1 cellular context compared by ENCODE assay signal in the genomic region with DNA sequence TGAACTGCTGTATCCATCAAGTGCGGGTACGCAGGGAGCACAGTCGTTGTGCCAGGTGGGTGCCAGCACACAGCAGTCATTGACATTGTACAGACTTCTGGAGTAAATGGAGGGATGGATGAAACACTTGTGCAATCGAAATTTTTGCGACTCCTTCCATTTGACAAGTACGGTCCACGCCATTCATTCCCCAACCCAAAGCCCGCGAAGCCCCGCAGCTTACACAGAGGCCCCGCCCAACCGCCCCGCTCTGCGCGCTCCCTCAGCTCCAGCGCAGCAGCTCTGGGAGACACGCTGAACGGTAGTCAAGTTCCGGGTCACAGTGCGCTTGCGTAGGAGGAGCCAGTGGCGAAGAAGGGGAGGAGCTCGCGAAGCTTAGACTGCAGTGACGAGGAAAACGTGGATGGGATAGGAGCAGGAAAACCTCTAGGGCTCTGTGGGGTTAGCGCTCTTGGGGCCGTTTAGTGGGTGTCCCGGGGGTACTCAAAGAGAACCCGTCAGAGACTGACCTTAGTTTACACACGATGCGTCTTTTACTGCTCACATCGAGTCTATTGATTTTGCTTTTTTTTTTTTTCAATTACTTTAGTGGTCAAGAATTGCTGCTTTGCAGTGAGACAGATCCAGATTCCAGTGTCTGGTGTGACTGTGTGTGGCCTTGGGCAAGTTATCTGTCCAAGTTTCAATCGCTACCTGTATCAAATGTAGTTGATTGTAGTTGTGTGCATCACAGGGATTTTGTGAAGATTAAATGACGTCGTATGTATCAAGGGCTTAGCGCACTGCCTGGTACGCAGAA.
TF ChIP-seq lines count a peak whose summit lies in the region.

No MANE protein-coding gene starts in this region.

TF ChIP-seq in HepG2, 621 proteins besides CTCF, POLR2A, EP300 and RAD21 (continued from another document and continues in another):
- TF ChIP-seq ZNF251 (CRISPR knock-in tag; IDR thresholded peaks at IDR 0.05) (no peak), NR2F6 (IDR thresholded peaks at IDR 0.05) (no peak), NR2F6 (CRISPR knock-in tag; IDR thresholded peaks at IDR 0.05) (no peak; the same call in 1 of the 2 replicates), ZNF83 (CRISPR knock-in tag; IDR thresholded peaks at IDR 0.05; ENCODE audit: borderline replicate concordance) (no peak), GTF3A (CRISPR knock-in tag; conservative IDR thresholded peaks at IDR 0.05) (no peak), SRSF4 (IDR thresholded peaks at IDR 0.05; ENCODE audit: low read depth, low read length, poor library complexity, severe bottlenecking) (no peak), HNF4G (IDR thresholded peaks at IDR 0.05; ENCODE audit: borderline replicate concordance, low read depth, low read length) (no peak), HNF4G (CRISPR knock-in tag; IDR thresholded peaks at IDR 0.05; ENCODE audit: borderline replicate concordance, low read depth) (no peak), SPEN (CRISPR knock-in tag; IDR thresholded peaks at IDR 0.05; ENCODE audit: low read depth) (no peak), GLI4 (CRISPR knock-in tag; IDR thresholded peaks at IDR 0.05; ENCODE audit: borderline replicate concordance) (no peak), U2AF2 (IDR thresholded peaks at IDR 0.05; ENCODE audit: low read depth, low read length) (no peak), CBX5 (CRISPR knock-in tag; IDR thresholded peaks at IDR 0.05; ENCODE audit: borderline replicate concordance) (peak; percentile 41; the same call in 1 of the 2 replicates), ZNF570 (CRISPR knock-in tag; IDR thresholded peaks at IDR 0.05; ENCODE audit: borderline replicate concordance) (no peak), MTF1 (CRISPR knock-in tag; IDR thresholded peaks at IDR 0.05) (no peak), GTF2F1 (IDR thresholded peaks at IDR 0.05; ENCODE audit: low read length) (no peak), ZFP1 (CRISPR knock-in tag; IDR thresholded peaks at IDR 0.05) (no peak), ZNF552 (CRISPR knock-in tag; IDR thresholded peaks at IDR 0.05; ENCODE audit: borderline replicate concordance) (no peak), RXRB (CRISPR knock-in tag; IDR thresholded peaks at IDR 0.05; ENCODE audit: borderline replicate concordance) (no peak; the same call in 1 of the 2 replicates), TAF15 (IDR thresholded peaks at IDR 0.05; ENCODE audit: low read depth, low read length, poor library complexity, severe bottlenecking) (no peak), JDP2 (CRISPR knock-in tag; IDR thresholded peaks at IDR 0.05; ENCODE audit: borderline replicate concordance) (no peak)
- TF ChIP-seq, protein P1, sequence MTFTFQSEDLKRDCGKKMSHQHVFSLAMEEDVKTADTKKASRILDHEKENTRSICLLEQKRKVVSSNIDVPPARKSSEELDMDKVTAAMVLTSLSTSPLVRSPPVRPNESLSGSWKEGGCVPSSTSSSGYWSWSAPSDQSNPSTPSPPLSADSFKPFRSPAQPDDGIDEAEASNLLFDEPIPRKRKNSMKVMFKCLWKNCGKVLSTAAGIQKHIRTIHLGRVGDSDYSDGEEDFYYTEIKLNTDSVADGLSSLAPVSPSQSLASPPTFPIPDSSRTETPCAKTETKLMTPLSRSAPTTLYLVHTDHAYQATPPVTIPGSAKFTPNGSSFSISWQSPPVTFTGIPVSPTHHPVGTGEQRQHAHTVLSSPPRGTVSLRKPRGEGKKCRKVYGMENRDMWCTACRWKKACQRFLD (CRISPR knock-in tag; IDR thresholded peaks at IDR 0.05; ENCODE audit: borderline replicate concordance), result no peak
- TF ChIP-seq, protein P2, sequence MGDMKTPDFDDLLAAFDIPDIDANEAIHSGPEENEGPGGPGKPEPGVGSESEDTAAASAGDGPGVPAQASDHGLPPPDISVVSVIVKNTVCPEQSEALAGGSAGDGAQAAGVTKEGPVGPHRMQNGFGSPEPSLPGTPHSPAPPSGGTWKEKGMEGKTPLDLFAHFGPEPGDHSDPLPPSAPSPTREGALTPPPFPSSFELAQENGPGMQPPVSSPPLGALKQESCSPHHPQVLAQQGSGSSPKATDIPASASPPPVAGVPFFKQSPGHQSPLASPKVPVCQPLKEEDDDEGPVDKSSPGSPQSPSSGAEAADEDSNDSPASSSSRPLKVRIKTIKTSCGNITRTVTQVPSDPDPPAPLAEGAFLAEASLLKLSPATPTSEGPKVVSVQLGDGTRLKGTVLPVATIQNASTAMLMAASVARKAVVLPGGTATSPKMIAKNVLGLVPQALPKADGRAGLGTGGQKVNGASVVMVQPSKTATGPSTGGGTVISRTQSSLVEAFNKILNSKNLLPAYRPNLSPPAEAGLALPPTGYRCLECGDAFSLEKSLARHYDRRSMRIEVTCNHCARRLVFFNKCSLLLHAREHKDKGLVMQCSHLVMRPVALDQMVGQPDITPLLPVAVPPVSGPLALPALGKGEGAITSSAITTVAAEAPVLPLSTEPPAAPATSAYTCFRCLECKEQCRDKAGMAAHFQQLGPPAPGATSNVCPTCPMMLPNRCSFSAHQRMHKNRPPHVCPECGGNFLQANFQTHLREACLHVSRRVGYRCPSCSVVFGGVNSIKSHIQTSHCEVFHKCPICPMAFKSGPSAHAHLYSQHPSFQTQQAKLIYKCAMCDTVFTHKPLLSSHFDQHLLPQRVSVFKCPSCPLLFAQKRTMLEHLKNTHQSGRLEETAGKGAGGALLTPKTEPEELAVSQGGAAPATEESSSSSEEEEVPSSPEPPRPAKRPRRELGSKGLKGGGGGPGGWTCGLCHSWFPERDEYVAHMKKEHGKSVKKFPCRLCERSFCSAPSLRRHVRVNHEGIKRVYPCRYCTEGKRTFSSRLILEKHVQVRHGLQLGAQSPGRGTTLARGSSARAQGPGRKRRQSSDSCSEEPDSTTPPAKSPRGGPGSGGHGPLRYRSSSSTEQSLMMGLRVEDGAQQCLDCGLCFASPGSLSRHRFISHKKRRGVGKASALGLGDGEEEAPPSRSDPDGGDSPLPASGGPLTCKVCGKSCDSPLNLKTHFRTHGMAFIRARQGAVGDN (CRISPR knock-in tag; IDR thresholded peaks at IDR 0.05), result peak; percentile 93
- TF ChIP-seq, protein P3, sequence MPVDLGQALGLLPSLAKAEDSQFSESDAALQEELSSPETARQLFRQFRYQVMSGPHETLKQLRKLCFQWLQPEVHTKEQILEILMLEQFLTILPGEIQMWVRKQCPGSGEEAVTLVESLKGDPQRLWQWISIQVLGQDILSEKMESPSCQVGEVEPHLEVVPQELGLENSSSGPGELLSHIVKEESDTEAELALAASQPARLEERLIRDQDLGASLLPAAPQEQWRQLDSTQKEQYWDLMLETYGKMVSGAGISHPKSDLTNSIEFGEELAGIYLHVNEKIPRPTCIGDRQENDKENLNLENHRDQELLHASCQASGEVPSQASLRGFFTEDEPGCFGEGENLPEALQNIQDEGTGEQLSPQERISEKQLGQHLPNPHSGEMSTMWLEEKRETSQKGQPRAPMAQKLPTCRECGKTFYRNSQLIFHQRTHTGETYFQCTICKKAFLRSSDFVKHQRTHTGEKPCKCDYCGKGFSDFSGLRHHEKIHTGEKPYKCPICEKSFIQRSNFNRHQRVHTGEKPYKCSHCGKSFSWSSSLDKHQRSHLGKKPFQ (CRISPR knock-in tag; IDR thresholded peaks at IDR 0.05; ENCODE audit: insufficient replicate concordance), result no peak
- TF ChIP-seq, protein P4, sequence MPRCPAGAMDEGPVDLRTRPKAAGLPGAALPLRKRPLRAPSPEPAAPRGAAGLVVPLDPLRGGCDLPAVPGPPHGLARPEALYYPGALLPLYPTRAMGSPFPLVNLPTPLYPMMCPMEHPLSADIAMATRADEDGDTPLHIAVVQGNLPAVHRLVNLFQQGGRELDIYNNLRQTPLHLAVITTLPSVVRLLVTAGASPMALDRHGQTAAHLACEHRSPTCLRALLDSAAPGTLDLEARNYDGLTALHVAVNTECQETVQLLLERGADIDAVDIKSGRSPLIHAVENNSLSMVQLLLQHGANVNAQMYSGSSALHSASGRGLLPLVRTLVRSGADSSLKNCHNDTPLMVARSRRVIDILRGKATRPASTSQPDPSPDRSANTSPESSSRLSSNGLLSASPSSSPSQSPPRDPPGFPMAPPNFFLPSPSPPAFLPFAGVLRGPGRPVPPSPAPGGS (CRISPR knock-in tag; IDR thresholded peaks at IDR 0.05), result no peak
- TF ChIP-seq, protein P5, sequence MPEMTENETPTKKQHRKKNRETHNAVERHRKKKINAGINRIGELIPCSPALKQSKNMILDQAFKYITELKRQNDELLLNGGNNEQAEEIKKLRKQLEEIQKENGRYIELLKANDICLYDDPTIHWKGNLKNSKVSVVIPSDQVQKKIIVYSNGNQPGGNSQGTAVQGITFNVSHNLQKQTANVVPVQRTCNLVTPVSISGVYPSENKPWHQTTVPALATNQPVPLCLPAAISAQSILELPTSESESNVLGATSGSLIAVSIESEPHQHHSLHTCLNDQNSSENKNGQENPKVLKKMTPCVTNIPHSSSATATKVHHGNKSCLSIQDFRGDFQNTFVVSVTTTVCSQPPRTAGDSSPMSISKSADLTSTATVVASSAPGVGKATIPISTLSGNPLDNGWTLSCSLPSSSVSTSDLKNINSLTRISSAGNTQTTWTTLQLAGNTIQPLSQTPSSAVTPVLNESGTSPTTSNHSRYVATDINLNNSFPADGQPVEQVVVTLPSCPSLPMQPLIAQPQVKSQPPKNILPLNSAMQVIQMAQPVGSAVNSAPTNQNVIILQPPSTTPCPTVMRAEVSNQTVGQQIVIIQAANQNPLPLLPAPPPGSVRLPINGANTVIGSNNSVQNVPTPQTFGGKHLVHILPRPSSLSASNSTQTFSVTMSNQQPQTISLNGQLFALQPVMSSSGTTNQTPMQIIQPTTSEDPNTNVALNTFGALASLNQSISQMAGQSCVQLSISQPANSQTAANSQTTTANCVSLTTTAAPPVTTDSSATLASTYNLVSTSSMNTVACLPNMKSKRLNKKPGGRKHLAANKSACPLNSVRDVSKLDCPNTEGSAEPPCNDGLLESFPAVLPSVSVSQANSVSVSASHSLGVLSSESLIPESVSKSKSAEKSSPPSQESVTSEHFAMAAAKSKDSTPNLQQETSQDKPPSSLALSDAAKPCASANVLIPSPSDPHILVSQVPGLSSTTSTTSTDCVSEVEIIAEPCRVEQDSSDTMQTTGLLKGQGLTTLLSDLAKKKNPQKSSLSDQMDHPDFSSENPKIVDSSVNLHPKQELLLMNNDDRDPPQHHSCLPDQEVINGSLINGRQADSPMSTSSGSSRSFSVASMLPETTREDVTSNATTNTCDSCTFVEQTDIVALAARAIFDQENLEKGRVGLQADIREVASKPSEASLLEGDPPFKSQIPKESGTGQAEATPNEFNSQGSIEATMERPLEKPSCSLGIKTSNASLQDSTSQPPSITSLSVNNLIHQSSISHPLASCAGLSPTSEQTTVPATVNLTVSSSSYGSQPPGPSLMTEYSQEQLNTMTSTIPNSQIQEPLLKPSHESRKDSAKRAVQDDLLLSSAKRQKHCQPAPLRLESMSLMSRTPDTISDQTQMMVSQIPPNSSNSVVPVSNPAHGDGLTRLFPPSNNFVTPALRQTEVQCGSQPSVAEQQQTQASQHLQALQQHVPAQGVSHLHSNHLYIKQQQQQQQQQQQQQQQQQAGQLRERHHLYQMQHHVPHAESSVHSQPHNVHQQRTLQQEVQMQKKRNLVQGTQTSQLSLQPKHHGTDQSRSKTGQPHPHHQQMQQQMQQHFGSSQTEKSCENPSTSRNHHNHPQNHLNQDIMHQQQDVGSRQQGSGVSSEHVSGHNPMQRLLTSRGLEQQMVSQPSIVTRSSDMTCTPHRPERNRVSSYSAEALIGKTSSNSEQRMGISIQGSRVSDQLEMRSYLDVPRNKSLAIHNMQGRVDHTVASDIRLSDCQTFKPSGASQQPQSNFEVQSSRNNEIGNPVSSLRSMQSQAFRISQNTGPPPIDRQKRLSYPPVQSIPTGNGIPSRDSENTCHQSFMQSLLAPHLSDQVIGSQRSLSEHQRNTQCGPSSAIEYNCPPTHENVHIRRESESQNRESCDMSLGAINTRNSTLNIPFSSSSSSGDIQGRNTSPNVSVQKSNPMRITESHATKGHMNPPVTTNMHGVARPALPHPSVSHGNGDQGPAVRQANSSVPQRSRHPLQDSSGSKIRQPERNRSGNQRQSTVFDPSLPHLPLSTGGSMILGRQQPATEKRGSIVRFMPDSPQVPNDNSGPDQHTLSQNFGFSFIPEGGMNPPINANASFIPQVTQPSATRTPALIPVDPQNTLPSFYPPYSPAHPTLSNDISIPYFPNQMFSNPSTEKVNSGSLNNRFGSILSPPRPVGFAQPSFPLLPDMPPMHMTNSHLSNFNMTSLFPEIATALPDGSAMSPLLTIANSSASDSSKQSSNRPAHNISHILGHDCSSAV (CRISPR knock-in tag; IDR thresholded peaks at IDR 0.05; ENCODE audit: borderline replicate concordance), result no peak
- TF ChIP-seq, protein P6, sequence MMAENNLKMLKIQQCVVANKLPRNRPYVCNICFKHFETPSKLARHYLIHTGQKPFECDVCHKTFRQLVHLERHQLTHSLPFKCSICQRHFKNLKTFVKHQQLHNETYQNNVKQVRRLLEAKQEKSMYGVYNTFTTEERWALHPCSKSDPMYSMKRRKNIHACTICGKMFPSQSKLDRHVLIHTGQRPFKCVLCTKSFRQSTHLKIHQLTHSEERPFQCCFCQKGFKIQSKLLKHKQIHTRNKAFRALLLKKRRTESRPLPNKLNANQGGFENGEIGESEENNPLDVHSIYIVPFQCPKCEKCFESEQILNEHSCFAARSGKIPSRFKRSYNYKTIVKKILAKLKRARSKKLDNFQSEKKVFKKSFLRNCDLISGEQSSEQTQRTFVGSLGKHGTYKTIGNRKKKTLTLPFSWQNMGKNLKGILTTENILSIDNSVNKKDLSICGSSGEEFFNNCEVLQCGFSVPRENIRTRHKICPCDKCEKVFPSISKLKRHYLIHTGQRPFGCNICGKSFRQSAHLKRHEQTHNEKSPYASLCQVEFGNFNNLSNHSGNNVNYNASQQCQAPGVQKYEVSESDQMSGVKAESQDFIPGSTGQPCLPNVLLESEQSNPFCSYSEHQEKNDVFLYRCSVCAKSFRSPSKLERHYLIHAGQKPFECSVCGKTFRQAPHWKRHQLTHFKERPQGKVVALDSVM (CRISPR knock-in tag; IDR thresholded peaks at IDR 0.05), result no peak
- TF ChIP-seq, protein P7, sequence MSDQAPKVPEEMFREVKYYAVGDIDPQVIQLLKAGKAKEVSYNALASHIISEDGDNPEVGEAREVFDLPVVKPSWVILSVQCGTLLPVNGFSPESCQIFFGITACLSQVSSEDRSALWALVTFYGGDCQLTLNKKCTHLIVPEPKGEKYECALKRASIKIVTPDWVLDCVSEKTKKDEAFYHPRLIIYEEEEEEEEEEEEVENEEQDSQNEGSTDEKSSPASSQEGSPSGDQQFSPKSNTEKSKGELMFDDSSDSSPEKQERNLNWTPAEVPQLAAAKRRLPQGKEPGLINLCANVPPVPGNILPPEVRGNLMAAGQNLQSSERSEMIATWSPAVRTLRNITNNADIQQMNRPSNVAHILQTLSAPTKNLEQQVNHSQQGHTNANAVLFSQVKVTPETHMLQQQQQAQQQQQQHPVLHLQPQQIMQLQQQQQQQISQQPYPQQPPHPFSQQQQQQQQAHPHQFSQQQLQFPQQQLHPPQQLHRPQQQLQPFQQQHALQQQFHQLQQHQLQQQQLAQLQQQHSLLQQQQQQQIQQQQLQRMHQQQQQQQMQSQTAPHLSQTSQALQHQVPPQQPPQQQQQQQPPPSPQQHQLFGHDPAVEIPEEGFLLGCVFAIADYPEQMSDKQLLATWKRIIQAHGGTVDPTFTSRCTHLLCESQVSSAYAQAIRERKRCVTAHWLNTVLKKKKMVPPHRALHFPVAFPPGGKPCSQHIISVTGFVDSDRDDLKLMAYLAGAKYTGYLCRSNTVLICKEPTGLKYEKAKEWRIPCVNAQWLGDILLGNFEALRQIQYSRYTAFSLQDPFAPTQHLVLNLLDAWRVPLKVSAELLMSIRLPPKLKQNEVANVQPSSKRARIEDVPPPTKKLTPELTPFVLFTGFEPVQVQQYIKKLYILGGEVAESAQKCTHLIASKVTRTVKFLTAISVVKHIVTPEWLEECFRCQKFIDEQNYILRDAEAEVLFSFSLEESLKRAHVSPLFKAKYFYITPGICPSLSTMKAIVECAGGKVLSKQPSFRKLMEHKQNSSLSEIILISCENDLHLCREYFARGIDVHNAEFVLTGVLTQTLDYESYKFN (CRISPR knock-in tag; conservative IDR thresholded peaks at IDR 0.05), result no peak; the same call in 1 of the 2 replicates
